28 cellular contexts compared by ENCODE assay signal in genomic region chr3:170992854-170993253, GRCh38.
A peak's percentile ranks its signal among the peaks of the same experiment; 100 is the strongest.
DNase-seq lines count a peak whose midpoint lies in the region; ATAC-seq and TF ChIP-seq lines count a peak whose summit lies in the region.
"Had no signal": no experiment of that assay in that cellular context is flagged by ENCODE, and none has a peak within 500 bp of the region (broad histone marks: within the 10 kb centered on the region; RNA-seq: fewer than 3 reads in every experiment).

No MANE protein-coding gene starts in this region.

- H3K27me3 ChIP-seq in MM.1S (replicated peaks; ENCODE audit: insufficient read depth, low read length): no peaks in the 10 kb centered on the region
- H3K27me3 ChIP-seq: BLaER1, esophagus muscularis mucosa had no signal

- H3K36me3 Mint-ChIP-seq in effector memory CD8-positive, alpha-beta T cell (ENCODE audit: insufficient read depth): no peaks in the 10 kb centered on the region
- H3K36me3 Mint-ChIP-seq: stimulated activated naive B cell treated with anti-CD40 and anti-IgM and Interleukin-4, amounts not matched to agents 10 μg/mL and 1 μg/mL and 100 μg/mL, for 72 hours had no signal

- no peak overlapping the region for H3K4me3 ChIP-seq in AG10803 (ENCODE audit: low read length)
- H3K4me3 ChIP-seq in fibroblast of mammary gland (ENCODE audit: control insufficient read depth, low read depth, low read length): no peak overlapping the region
- H3K4me3 ChIP-seq in MM.1S (ENCODE audit: low read length): no peak overlapping the region
- H3K4me3 ChIP-seq: BLaER1, esophagus muscularis mucosa, thoracic aorta had no signal

- H3K4me3 Mint-ChIP-seq in stimulated activated naive CD8-positive, alpha-beta T cell treated with anti-CD3 and anti-CD28 coated beads, Interleukin-15, amount 100 ng/mL, for 72 hours: no peak overlapping the region
- H3K4me3 Mint-ChIP-seq in effector memory CD8-positive, alpha-beta T cell: no peak overlapping the region
- H3K4me3 Mint-ChIP-seq: activated CD4-positive, alpha-beta T cell treated with anti-CD3 and anti-CD28 coated beads, Interleukin-2, amount 10 ng/mL, durations not matched to agents 7 days and 5 days; nephron progenitor cell; stimulated activated naive B cell treated with anti-CD40 and anti-IgM and Interleukin-4, amounts not matched to agents 10 μg/mL and 1 μg/mL and 100 μg/mL, for 72 hours had no signal

- H3K27ac Mint-ChIP-seq in stimulated activated naive CD8-positive, alpha-beta T cell treated with anti-CD3 and anti-CD28 coated beads, Interleukin-15, amount 100 ng/mL, for 72 hours: peak overlapping the region in 1 of 2 donors; percentile 6
- no peak overlapping the region for H3K27ac Mint-ChIP-seq in effector memory CD8-positive, alpha-beta T cell
- H3K27ac Mint-ChIP-seq: activated CD4-positive, alpha-beta T cell treated with anti-CD3 and anti-CD28 coated beads, Interleukin-2, amount 10 ng/mL, durations not matched to agents 7 days and 5 days; nephron progenitor cell; progenitor cell of endocrine pancreas; stimulated activated naive B cell treated with anti-CD40 and anti-IgM and Interleukin-4, amounts not matched to agents 10 μg/mL and 1 μg/mL and 100 μg/mL, for 72 hours had no signal

- H3K79me2 ChIP-seq in MM.1S (ENCODE audit: low read length): no peaks in the 10 kb centered on the region

- H4K20me1 ChIP-seq in MM.1S (ENCODE audit: insufficient read depth, low read length): no peaks in the 10 kb centered on the region
- H4K20me1 ChIP-seq: BLaER1 had no signal

- H3K4me2 ChIP-seq in MM.1S (ENCODE audit: low read depth, low read length): no peak overlapping the region
- H3K4me2 ChIP-seq: BLaER1 had no signal

- H3K9me3 Mint-ChIP-seq in stimulated activated naive CD8-positive, alpha-beta T cell treated with anti-CD3 and anti-CD28 coated beads, Interleukin-15, amount 100 ng/mL, for 72 hours: no peaks in the 10 kb centered on the region
- H3K9me3 Mint-ChIP-seq in effector memory CD8-positive, alpha-beta T cell: no peaks in the 10 kb centered on the region
- H3K9me3 Mint-ChIP-seq: activated CD4-positive, alpha-beta T cell treated with anti-CD3 and anti-CD28 coated beads, Interleukin-2, amount 10 ng/mL, durations not matched to agents 7 days and 5 days; nephron progenitor cell had no signal

- H3K9me3 ChIP-seq in MM.1S (replicated peaks; ENCODE audit: insufficient read depth, low read length): no peaks in the 10 kb centered on the region
- H3K9me3 ChIP-seq: BLaER1, Caco-2, esophagus muscularis mucosa, thoracic aorta had no signal

- ATAC-seq in stimulated activated naive CD8-positive, alpha-beta T cell treated with anti-CD3 and anti-CD28 coated beads, Interleukin-15, amount 100 ng/mL, for 72 hours: no peak
- no peak for ATAC-seq in effector memory CD8-positive, alpha-beta T cell (replicated peaks)
- ATAC-seq: left lobe of liver; stimulated activated naive B cell treated with anti-CD40 and anti-IgM and Interleukin-4, amounts not matched to agents 10 μg/mL and 1 μg/mL and 100 μg/mL, for 72 hours had no signal

- H2AFZ ChIP-seq in MM.1S (ENCODE audit: low read length): no peak overlapping the region

- DNase-seq in AG10803 (ENCODE audit: low read depth): peak; percentile 40
- DNase-seq in HCEC 1CT: peak; percentile 24
- peak; percentile 32 for DNase-seq in amniotic epithelial cell (ENCODE audit: low read depth)
- peak; percentile 58 for DNase-seq in fibroblast of mammary gland (ENCODE audit: low read depth)
- no peak for DNase-seq in stimulated activated naive CD8-positive, alpha-beta T cell treated with anti-CD3 and anti-CD28 coated beads, Interleukin-15, amount 100 ng/mL, for 72 hours
- no peak for DNase-seq in MM.1S
- DNase-seq in HuH-7.5 (ENCODE audit: low spot score): no peak
- DNase-seq in effector memory CD8-positive, alpha-beta T cell: no peak
- DNase-seq: activated CD4-positive, alpha-beta T cell treated with anti-CD3 and anti-CD28 coated beads, Interleukin-2, amount 10 ng/mL, durations not matched to agents 7 days and 5 days; activated gamma-delta T cell; activated T-cell treated with anti-CD3 and anti-CD28 coated beads for 4 hours; amygdala; Caco-2; effector CD4-positive, alpha-beta T cell; head of caudate nucleus; KG1; NCI-H1092; NCI-H748 treated with DMSO at 0.1 percent for 48 hours; nephron progenitor cell; SHP77 treated with DMSO at 0.1 percent for 48 hours; stimulated activated CD4-positive, alpha-beta T cell treated with anti-CD3 and anti-CD28 coated beads, Interleukin-1b, Interleukin-23, amount 100 ng/mL, for 48 hours; stimulated activated naive B cell treated with anti-CD40 and anti-IgM and Interleukin-4, amounts not matched to agents 10 μg/mL and 1 μg/mL and 100 μg/mL, for 72 hours; T-helper 1 cell had no signal

- TF ChIP-seq CTCF in AG10803 (conservative IDR thresholded peaks at IDR 0.05; ENCODE audit: low read length) (no peak), fibroblast of mammary gland (conservative IDR thresholded peaks at IDR 0.05; ENCODE audit: control insufficient read depth, insufficient read depth, low read depth, low read length) (no peak), MM.1S (IDR thresholded peaks at IDR 0.05; ENCODE audit: low read length) (no peak)

- H3K4me1 Mint-ChIP-seq in stimulated activated naive CD8-positive, alpha-beta T cell treated with anti-CD3 and anti-CD28 coated beads, Interleukin-15, amount 100 ng/mL, for 72 hours: no peaks in the 10 kb centered on the region
- H3K4me1 Mint-ChIP-seq in effector memory CD8-positive, alpha-beta T cell (ENCODE audit: low read depth in 2 of 2): no peaks in the 10 kb centered on the region
- H3K4me1 Mint-ChIP-seq: activated CD4-positive, alpha-beta T cell treated with anti-CD3 and anti-CD28 coated beads, Interleukin-2, amount 10 ng/mL, durations not matched to agents 7 days and 5 days; nephron progenitor cell; stimulated activated naive B cell treated with anti-CD40 and anti-IgM and Interleukin-4, amounts not matched to agents 10 μg/mL and 1 μg/mL and 100 μg/mL, for 72 hours had no signal

- no peak overlapping the region for H3K9ac ChIP-seq in MM.1S (ENCODE audit: low read length)
- H3K9ac ChIP-seq: BLaER1 had no signal

- no peaks in the 10 kb centered on the region for H3K36me3 ChIP-seq in MM.1S (replicated peaks; ENCODE audit: insufficient read depth, low read length)
- H3K36me3 ChIP-seq: BLaER1, esophagus muscularis mucosa, thoracic aorta had no signal

- no peaks in the 10 kb centered on the region for H3K4me1 ChIP-seq in MM.1S (ENCODE audit: low read length)
- H3K4me1 ChIP-seq: BLaER1 had no signal

- no peaks in the 10 kb centered on the region for H3F3A ChIP-seq in MM.1S (ENCODE audit: insufficient read depth, low read length)

- peaks cover 14% of the 10 kb centered on the region for H3K27me3 Mint-ChIP-seq in stimulated activated naive CD8-positive, alpha-beta T cell treated with anti-CD3 and anti-CD28 coated beads, Interleukin-15, amount 100 ng/mL, for 72 hours
- H3K27me3 Mint-ChIP-seq in effector memory CD8-positive, alpha-beta T cell: peaks cover 17 to 37% of the 10 kb centered on the region in 2 donors
- H3K27me3 Mint-ChIP-seq: progenitor cell of endocrine pancreas had no signal

- H3K27ac ChIP-seq in MM.1S (ENCODE audit: low read length): no peak overlapping the region
- H3K27ac ChIP-seq: BLaER1, esophagus muscularis mucosa, thoracic aorta had no signal

- no peaks in the 10 kb centered on the region for H3K9me2 ChIP-seq in MM.1S (replicated peaks; ENCODE audit: insufficient read depth, low read length)

Comparison
In these comparisons a context has a peak if more than half of its experiments do, and no peak if none do; other contexts are left out.
1. DNase-seq: peak in AG10803 (single experiment), HCEC 1CT (single experiment), amniotic epithelial cell (single experiment) and fibroblast of mammary gland (single experiment); none in stimulated activated naive CD8-positive, alpha-beta T cell treated with anti-CD3 and anti-CD28 coated beads, Interleukin-15, amount 100 ng/mL, for 72 hours (0 of 2), MM.1S (single experiment), HuH-7.5 (single experiment) and effector memory CD8-positive, alpha-beta T cell (0 of 3).